Comparison of ENCODE assay signal across 12 cellular contexts in the genomic region with DNA sequence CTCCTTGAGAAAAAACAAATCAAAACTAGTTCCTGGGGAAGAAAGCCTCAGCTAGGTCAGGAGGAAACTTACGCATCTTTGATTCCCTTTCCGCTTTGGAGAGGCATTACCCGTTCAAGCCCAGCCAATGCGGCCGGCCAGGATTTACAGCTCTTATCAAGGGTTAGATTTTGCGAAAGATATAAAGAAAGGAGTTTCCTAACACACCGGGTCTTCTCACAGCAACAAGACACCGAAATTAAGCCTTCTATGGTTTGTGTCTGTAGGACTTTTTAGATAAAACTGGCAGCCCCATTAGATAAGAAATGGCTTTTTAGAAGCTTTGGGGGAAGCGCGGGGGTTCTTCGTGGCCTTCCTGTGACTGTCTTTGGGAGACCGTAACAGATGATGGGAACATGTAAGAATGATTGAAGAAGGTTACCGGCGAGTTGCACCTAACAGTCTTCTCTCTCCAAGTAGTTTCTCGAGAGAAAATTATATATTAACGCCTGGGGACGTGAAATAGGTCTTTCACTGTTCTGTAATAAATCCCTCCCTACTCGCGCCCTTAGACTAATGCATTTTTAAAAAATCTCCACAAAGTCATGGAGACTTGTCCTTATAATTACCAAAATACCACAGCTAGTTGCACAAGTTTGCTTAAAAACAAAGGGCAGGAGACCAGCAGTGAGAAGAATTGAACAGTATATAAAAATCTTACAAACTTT. TPM values are rescaled to one million over a fixed set of nuclear protein-coding genes. Genes with fewer than 3 reads are reported as not detected.
DNase-seq lines count a peak whose midpoint lies in the region; ATAC-seq and TF ChIP-seq lines count a peak whose summit lies in the region.
"Had no signal": no experiment of that assay in that cellular context is flagged by ENCODE, and none has a peak within 500 bp of the region (broad histone marks: within the 10 kb centered on the region; RNA-seq: fewer than 3 reads in every experiment).

No MANE protein-coding gene starts in this region.

- DNase-seq in NCI-H1092 treated with DMSO at 0.1 percent for 48 hours (lab: John Stamatoyannopoulos, UW) (peak; percentile 29), NCI-H1092 (lab: John Stamatoyannopoulos, UW) (no peak), Panc1 (ENCODE audit: low read depth, low spot score) (no peak), foreskin keratinocyte (peak; percentile 33 to 65), skeletal muscle cell (ENCODE audit: low read depth) (no peak), SIG-M5 (lab: John Stamatoyannopoulos, UW) (no peak)
- no peak for DNase-seq in effector CD4-positive, alpha-beta T cell
- DNase-seq: thyroid gland had no signal

- H3K27ac ChIP-seq in Panc1 (ENCODE audit: low read length) (no peak overlapping the region), foreskin keratinocyte (peak overlapping the region; percentile 53)
- H3K27ac ChIP-seq: A549, thyroid gland had no signal

- no peaks in the 10 kb centered on the region for H3K36me3 ChIP-seq in Panc1 (ENCODE audit: control insufficient read depth, insufficient read depth, low read length)
- H3K36me3 ChIP-seq: thyroid gland had no signal

- BruUV-seq in Panc1 (replicated peaks; lab: Mats Ljungman, UMichigan), result no TSS peak

- TF ChIP-seq CTCF in Panc1 (IDR thresholded peaks at IDR 0.05) (no peak), foreskin keratinocyte (conservative IDR thresholded peaks at IDR 0.05) (no peak)

- ATAC-seq in Panc1, result no peak
- no peak for ATAC-seq in foreskin keratinocyte
- no peak for ATAC-seq in GM19328 (IDR thresholded peaks at IDR 0.05; ENCODE audit: unreplicated experiment)

- H3K4me3 ChIP-seq in Panc1 (ENCODE audit: low read depth in 2 of 2, low read length in 2 of 2) (peak overlapping the region; percentile 38 to 57), skeletal muscle cell (ENCODE audit: low read depth, low read length) (peak overlapping the region; percentile 0)

- intact Hi-C loops in Panc1 (cut with micrococcal nuclease; ENCODE audit: unreplicated experiment), result loop anchor here (10.0 kb wide), 1 partner anchor 417 kb away; no protein-coding TSS in a partner anchor

- POLR2A ChIA-PET in Panc1 (lab: Charles Lee), result no interaction called here

- H3K27me3 ChIP-seq in Panc1 (ENCODE audit: control insufficient read depth, insufficient read depth, low read length) (peaks cover 78% of the 10 kb centered on the region), foreskin keratinocyte (no peaks in the 10 kb centered on the region)

- in situ Hi-C loops in Panc1 (cut with HindIII; ENCODE audit: low pct_unique_long_range_greater_than_20kb, low sequenced_read_pairs), result no loop called here

- CTCF ChIA-PET in Panc1 (lab: Charles Lee), result interaction anchor here (0.6 to 0.7 kb wide), 4 partner anchors 366 to 579 kb away, joined by 3 to 6 read pairs (median 5); no protein-coding TSS in a partner anchor

- H3K4me1 ChIP-seq in Panc1 (ENCODE audit: control insufficient read depth, insufficient read depth, low read length) (peaks cover 21% of the 10 kb centered on the region), foreskin keratinocyte (peaks cover 3% of the 10 kb centered on the region)
- H3K4me1 ChIP-seq: A549 had no signal

- H3K9me3 ChIP-seq in Panc1 (ENCODE audit: control insufficient read depth, insufficient read depth, low read depth, low read length), result no peaks in the 10 kb centered on the region
- H3K9me3 ChIP-seq: thyroid gland had no signal

RNA-seq across cellular contexts. Expression of gene ISL1, which starts 1.3 kb away (rescaled TPM):
- total RNA-seq in Panc1 (2021; ENCODE audit: unreplicated experiment), result 0.36 TPM
- polyA plus RNA-seq in Panc1 (2012; ENCODE audit: insufficient read length), result 0.15 TPM
- 5.5 and 8.6 TPM in 2 replicates for total RNA-seq in foreskin keratinocyte
- 2.6 and 4.7 TPM in 2 replicates for polyA plus RNA-seq in foreskin keratinocyte
- total RNA-seq: epithelial cell of proximal tubule, lung microvascular endothelial cell had no signal
- polyA plus RNA-seq: A549 had no signal

Comparison
In these comparisons a context has a peak if more than half of its experiments do, and no peak if none do; other contexts are left out.
1. DNase-seq: peak in NCI-H1092 treated with DMSO at 0.1 percent for 48 hours (single experiment) and foreskin keratinocyte (2 of 2); none in NCI-H1092 (single experiment), Panc1 (single experiment), skeletal muscle cell (single experiment), effector CD4-positive, alpha-beta T cell (single experiment) and SIG-M5 (single experiment).